Comparison of ENCODE assay signal across 1 cellular context in the genomic region with DNA sequence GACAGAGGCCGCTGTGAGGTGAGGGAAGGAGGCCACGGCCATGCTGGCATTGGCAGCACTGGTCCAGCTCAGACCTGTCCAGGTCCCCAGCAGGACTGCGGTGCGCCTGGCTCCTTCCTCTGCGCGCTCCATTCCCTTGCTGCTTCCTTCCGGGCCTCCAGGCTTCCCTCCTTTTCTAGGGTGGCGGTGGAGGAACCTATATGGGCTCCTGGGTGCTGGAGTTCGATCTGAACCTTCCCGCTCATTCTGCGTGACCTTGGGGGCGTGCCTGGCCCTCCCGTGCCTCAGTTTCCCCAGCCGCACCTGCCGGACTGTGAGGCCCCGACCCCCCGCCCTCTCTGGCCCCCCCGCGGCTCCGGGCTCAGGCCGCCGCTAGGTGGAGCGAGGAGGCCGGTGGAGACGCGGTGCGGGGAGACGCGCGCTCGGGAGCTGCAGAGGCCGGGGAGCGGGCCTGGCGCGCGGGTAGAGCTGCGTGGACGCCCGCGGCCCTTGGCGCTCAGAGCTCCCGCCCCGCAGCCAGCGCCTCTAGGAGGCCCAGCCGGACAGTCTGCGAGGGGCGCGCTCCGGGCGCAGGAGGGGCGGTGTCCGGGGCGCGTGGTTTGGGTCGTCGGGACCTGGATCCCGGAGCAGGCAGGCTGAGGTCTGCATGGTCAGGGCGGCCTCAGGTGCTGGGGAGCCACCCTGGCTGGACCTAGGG.
A peak's percentile ranks its signal among the peaks of the same experiment; 100 is the strongest.
TF ChIP-seq lines count a peak whose summit lies in the region.

No MANE protein-coding gene starts in this region.

TF ChIP-seq in A549, 52 proteins besides CTCF, POLR2A, EP300 and RAD21 (continued from another document):
- TF ChIP-seq, protein P1, sequence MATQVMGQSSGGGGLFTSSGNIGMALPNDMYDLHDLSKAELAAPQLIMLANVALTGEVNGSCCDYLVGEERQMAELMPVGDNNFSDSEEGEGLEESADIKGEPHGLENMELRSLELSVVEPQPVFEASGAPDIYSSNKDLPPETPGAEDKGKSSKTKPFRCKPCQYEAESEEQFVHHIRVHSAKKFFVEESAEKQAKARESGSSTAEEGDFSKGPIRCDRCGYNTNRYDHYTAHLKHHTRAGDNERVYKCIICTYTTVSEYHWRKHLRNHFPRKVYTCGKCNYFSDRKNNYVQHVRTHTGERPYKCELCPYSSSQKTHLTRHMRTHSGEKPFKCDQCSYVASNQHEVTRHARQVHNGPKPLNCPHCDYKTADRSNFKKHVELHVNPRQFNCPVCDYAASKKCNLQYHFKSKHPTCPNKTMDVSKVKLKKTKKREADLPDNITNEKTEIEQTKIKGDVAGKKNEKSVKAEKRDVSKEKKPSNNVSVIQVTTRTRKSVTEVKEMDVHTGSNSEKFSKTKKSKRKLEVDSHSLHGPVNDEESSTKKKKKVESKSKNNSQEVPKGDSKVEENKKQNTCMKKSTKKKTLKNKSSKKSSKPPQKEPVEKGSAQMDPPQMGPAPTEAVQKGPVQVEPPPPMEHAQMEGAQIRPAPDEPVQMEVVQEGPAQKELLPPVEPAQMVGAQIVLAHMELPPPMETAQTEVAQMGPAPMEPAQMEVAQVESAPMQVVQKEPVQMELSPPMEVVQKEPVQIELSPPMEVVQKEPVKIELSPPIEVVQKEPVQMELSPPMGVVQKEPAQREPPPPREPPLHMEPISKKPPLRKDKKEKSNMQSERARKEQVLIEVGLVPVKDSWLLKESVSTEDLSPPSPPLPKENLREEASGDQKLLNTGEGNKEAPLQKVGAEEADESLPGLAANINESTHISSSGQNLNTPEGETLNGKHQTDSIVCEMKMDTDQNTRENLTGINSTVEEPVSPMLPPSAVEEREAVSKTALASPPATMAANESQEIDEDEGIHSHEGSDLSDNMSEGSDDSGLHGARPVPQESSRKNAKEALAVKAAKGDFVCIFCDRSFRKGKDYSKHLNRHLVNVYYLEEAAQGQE (IDR thresholded peaks at IDR 0.05) = no peak
- TF ChIP-seq SMC3 (IDR thresholded peaks at IDR 0.05) = peak; percentile 70
- TF ChIP-seq ZNF302 (CRISPR knock-in tag; IDR thresholded peaks at IDR 0.05) = no peak
- TF ChIP-seq, protein P2, sequence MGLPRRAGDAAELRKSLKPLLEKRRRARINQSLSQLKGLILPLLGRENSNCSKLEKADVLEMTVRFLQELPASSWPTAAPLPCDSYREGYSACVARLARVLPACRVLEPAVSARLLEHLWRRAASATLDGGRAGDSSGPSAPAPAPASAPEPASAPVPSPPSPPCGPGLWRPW (IDR thresholded peaks at IDR 0.05) = no peak
